ENCODE assay signal across 23 cellular contexts in genomic region chr1:17149771-17150170, GRCh38. TPM values are rescaled to one million over a fixed set of nuclear protein-coding genes. Genes with fewer than 3 reads are reported as not detected.
"Had no signal": no experiment of that assay in that cellular context is flagged by ENCODE, and none has a peak within 500 bp of the region (broad histone marks: within the 10 kb centered on the region; RNA-seq: fewer than 3 reads in every experiment).

No MANE protein-coding gene starts in this region.

- H3K4me3 ChIP-seq: cardiac muscle cell had no signal

- H3K27ac ChIP-seq: brain microvascular endothelial cell, cardiac muscle cell had no signal

- H3K27me3 ChIP-seq: brain microvascular endothelial cell, cardiac muscle cell had no signal

- DNase-seq: activated B cell treated with CpG ODN at 0.5 μM for 24 hours; activated CD4-positive, alpha-beta T cell treated with anti-CD3 and anti-CD28 coated beads for 1 hour; activated CD4-positive, alpha-beta T cell treated with anti-CD3 and anti-CD28 coated beads, Interleukin-2, amount 10 ng/mL, durations not matched to agents 24 days and 14 days; activated CD4-positive, alpha-beta T cell treated with anti-CD3 and anti-CD28 coated beads, Interleukin-2, amount 50 U/mL, for 48 hours; activated CD8-positive, alpha-beta memory T cell treated with anti-CD3 and anti-CD28 coated beads, Interleukin-2, amount 10 ng/mL, durations not matched to agents 7 days and 5 days; activated gamma-delta T cell; activated naive CD4-positive, alpha-beta T cell treated with anti-CD3 and anti-CD28 coated beads for 36 hours; activated T-cell treated with anti-CD3 and anti-CD28 coated beads, Interleukin-2, amount 50 U/mL, for 24 hours; brain microvascular endothelial cell; NCI-H1092 treated with DMSO at 0.1 percent for 48 hours; NCI-H1417 treated with DMSO at 0.1 percent for 48 hours; NCI-H1694; NCI-H2029; NCI-H2107; NCI-H345; NCI-H510A; NCI-H526 treated with DMSO at 0.1 percent for 48 hours; SIG-M5; T-helper 17 cell; T-helper 9 cell had no signal

- ATAC-seq: activated CD8-positive, alpha-beta memory T cell treated with anti-CD3 and anti-CD28 coated beads, Interleukin-2, amount 10 ng/mL, durations not matched to agents 7 days and 5 days; T-helper 17 cell had no signal

- H3K27ac Mint-ChIP-seq: activated B cell treated with CpG ODN at 0.5 μM for 24 hours; activated CD4-positive, alpha-beta T cell treated with anti-CD3 and anti-CD28 coated beads, Interleukin-2, amount 10 ng/mL, durations not matched to agents 24 days and 14 days; activated CD8-positive, alpha-beta memory T cell treated with anti-CD3 and anti-CD28 coated beads, Interleukin-2, amount 10 ng/mL, durations not matched to agents 7 days and 5 days; activated naive CD4-positive, alpha-beta T cell treated with anti-CD3 and anti-CD28 coated beads for 36 hours; activated naive CD8-positive, alpha-beta T cell; activated T-cell treated with anti-CD3 and anti-CD28 coated beads, Interleukin-2, amount 50 U/mL, for 24 hours; activated T-helper 1 cell treated with anti-CD3 and anti-CD28 coated beads, Interleukin-12 subunit alpha, Interleukin-12 subunit beta, Interleukin-2, Interleukin-4 antibody, amounts not matched to agents 30 ng/mL and 10 ng/mL and 1 ng/mL, durations not matched to agents 14 hours and 24 hours and 36 hours; T-helper 17 cell had no signal

- H3K4me1 Mint-ChIP-seq: activated B cell treated with CpG ODN at 0.5 μM for 24 hours; activated CD4-positive, alpha-beta T cell treated with anti-CD3 and anti-CD28 coated beads, Interleukin-2, amount 10 ng/mL, durations not matched to agents 24 days and 14 days; activated CD8-positive, alpha-beta memory T cell treated with anti-CD3 and anti-CD28 coated beads, Interleukin-2, amount 10 ng/mL, durations not matched to agents 7 days and 5 days; T-helper 17 cell had no signal

- H3K4me3 Mint-ChIP-seq: activated B cell treated with CpG ODN at 0.5 μM for 24 hours; activated CD4-positive, alpha-beta T cell treated with anti-CD3 and anti-CD28 coated beads, Interleukin-2, amount 10 ng/mL, durations not matched to agents 24 days and 14 days; activated CD8-positive, alpha-beta memory T cell treated with anti-CD3 and anti-CD28 coated beads, Interleukin-2, amount 10 ng/mL, durations not matched to agents 7 days and 5 days; activated naive CD4-positive, alpha-beta T cell treated with anti-CD3 and anti-CD28 coated beads for 36 hours; activated naive CD8-positive, alpha-beta T cell; activated T-cell treated with anti-CD3 and anti-CD28 coated beads, Interleukin-2, amount 50 U/mL, for 24 hours; activated T-helper 1 cell treated with anti-CD3 and anti-CD28 coated beads, Interleukin-12 subunit alpha, Interleukin-12 subunit beta, Interleukin-2, Interleukin-4 antibody, amounts not matched to agents 30 ng/mL and 10 ng/mL and 1 ng/mL, durations not matched to agents 14 hours and 24 hours and 36 hours; T-helper 17 cell had no signal

- H3K36me3 ChIP-seq: brain microvascular endothelial cell, cardiac muscle cell had no signal

- H3K36me3 Mint-ChIP-seq: activated CD8-positive, alpha-beta memory T cell treated with anti-CD3 and anti-CD28 coated beads, Interleukin-2, amount 10 ng/mL, durations not matched to agents 7 days and 5 days had no signal

RNA-seq across cellular contexts. Expression of gene PADI2, which starts 30.5 kb away (rescaled TPM):
- total RNA-seq: activated naive CD4-positive, alpha-beta T cell treated with anti-CD3 and anti-CD28 coated beads for 36 hours; activated T-helper 1 cell treated with anti-CD3 and anti-CD28 coated beads, Interleukin-12 subunit alpha, Interleukin-12 subunit beta, Interleukin-2, Interleukin-4 antibody, amounts not matched to agents 30 ng/mL and 10 ng/mL and 1 ng/mL, durations not matched to agents 14 hours and 24 hours and 36 hours had no signal

RNA-seq across cellular contexts. Expression of gene PADI1, which starts 55.2 kb away (rescaled TPM):
- total RNA-seq: activated B cell treated with CpG ODN at 0.5 μM for 24 hours; activated CD4-positive, alpha-beta T cell treated with anti-CD3 and anti-CD28 coated beads, Interleukin-2, amount 10 ng/mL, durations not matched to agents 24 days and 14 days; activated CD8-positive, alpha-beta memory T cell treated with anti-CD3 and anti-CD28 coated beads, Interleukin-2, amount 10 ng/mL, durations not matched to agents 7 days and 5 days; activated naive CD4-positive, alpha-beta T cell treated with anti-CD3 and anti-CD28 coated beads for 36 hours; activated T-helper 1 cell treated with anti-CD3 and anti-CD28 coated beads, Interleukin-12 subunit alpha, Interleukin-12 subunit beta, Interleukin-2, Interleukin-4 antibody, amounts not matched to agents 30 ng/mL and 10 ng/mL and 1 ng/mL, durations not matched to agents 14 hours and 24 hours and 36 hours; T-helper 17 cell had no signal
